Comparison of ENCODE assay signal across 1 cellular context in genomic region chr17:76138234-76138895, GRCh38.
TF ChIP-seq lines count a peak whose summit lies in the region.

No MANE protein-coding gene starts in this region.

TF ChIP-seq in HepG2, 621 proteins besides CTCF, POLR2A, EP300 and RAD21 (continued from another document and continues in another):
- TF ChIP-seq ZNF816 (CRISPR knock-in tag; IDR thresholded peaks at IDR 0.05; ENCODE audit: borderline replicate concordance) (peak; percentile 86; the same call in 1 of the 2 replicates), MYPOP (CRISPR knock-in tag; IDR thresholded peaks at IDR 0.05) (peak; percentile 92), ZNF33B (CRISPR knock-in tag; IDR thresholded peaks at IDR 0.05) (no peak), ZMYM3 (CRISPR knock-in tag; IDR thresholded peaks at IDR 0.05) (peak; percentile 76; the same call in 1 of the 2 replicates), ZNF430 (CRISPR knock-in tag; IDR thresholded peaks at IDR 0.05) (peak; percentile 78; the same call in 1 of the 2 replicates), ZNF670 (CRISPR knock-in tag; IDR thresholded peaks at IDR 0.05; ENCODE audit: borderline replicate concordance) (peak; percentile 93), MLX (CRISPR knock-in tag; IDR thresholded peaks at IDR 0.05) (no peak), ZBTB46 (CRISPR knock-in tag; IDR thresholded peaks at IDR 0.05; ENCODE audit: borderline replicate concordance) (no peak), CC2D1A (CRISPR knock-in tag; IDR thresholded peaks at IDR 0.05) (no peak), FOSL2 (CRISPR knock-in tag; IDR thresholded peaks at IDR 0.05) (peak; percentile 72), ZNF747 (CRISPR knock-in tag; IDR thresholded peaks at IDR 0.05; ENCODE audit: borderline replicate concordance) (peak; percentile 72), BRCA1 (CRISPR knock-in tag; IDR thresholded peaks at IDR 0.05) (no peak; the same call in none of the 2 replicates), HOMEZ (CRISPR knock-in tag; IDR thresholded peaks at IDR 0.05; ENCODE audit: low read depth) (peak; percentile 37), ZNF142 (CRISPR knock-in tag; IDR thresholded peaks at IDR 0.05) (no peak), UBTF (CRISPR knock-in tag; IDR thresholded peaks at IDR 0.05) (peak; percentile 84), SP4 (CRISPR knock-in tag; IDR thresholded peaks at IDR 0.05) (0 out of 2 replicates have a peak, but pooled peaks have one; percentile 82), FOXP4 (CRISPR knock-in tag; IDR thresholded peaks at IDR 0.05) (peak; percentile 89), REPIN1 (CRISPR knock-in tag; IDR thresholded peaks at IDR 0.05; ENCODE audit: borderline replicate concordance, low read depth) (0 out of 2 replicates have a peak, but pooled peaks have one; percentile 93), CEBPG (CRISPR knock-in tag; IDR thresholded peaks at IDR 0.05) (peak; percentile 34; the same call in 1 of the 2 replicates), SMARCC2 (IDR thresholded peaks at IDR 0.05) (no peak), DPF2 (CRISPR knock-in tag; IDR thresholded peaks at IDR 0.05; ENCODE audit: borderline replicate concordance, low read depth) (peak; percentile 84), ZMYM4 (CRISPR knock-in tag; IDR thresholded peaks at IDR 0.05) (peak; percentile 71), HIVEP1 (CRISPR knock-in tag; IDR thresholded peaks at IDR 0.05) (0 out of 2 replicates have a peak, but pooled peaks have one; percentile 15), ZNF746 (CRISPR knock-in tag; IDR thresholded peaks at IDR 0.05) (peak; percentile 95), HNRNPL (IDR thresholded peaks at IDR 0.05; ENCODE audit: low read depth, low read length) (peak; percentile 95), ARID3A (IDR thresholded peaks at IDR 0.05; ENCODE audit: low read depth, low read length) (peak; percentile 50; the same call in 1 of the 2 replicates), ZSCAN12 (CRISPR knock-in tag; IDR thresholded peaks at IDR 0.05) (peak; percentile 85; the same call in 1 of the 2 replicates), FOXA3 (CRISPR knock-in tag; IDR thresholded peaks at IDR 0.05) (peak; percentile 67), AGO2 (optimal IDR thresholded peaks at IDR 0.05; ENCODE audit: low read depth, low read length) (peak; percentile 24), ZBTB10 (CRISPR knock-in tag; IDR thresholded peaks at IDR 0.05; ENCODE audit: borderline replicate concordance) (peak; percentile 84; the same call in 1 of the 2 replicates), ZNF572 (CRISPR knock-in tag; IDR thresholded peaks at IDR 0.05) (no peak), POLR2G (IDR thresholded peaks at IDR 0.05; ENCODE audit: low read depth, low read length) (peak; percentile 55; the same call in 1 of the 2 replicates), ERF (CRISPR knock-in tag; IDR thresholded peaks at IDR 0.05) (peak; percentile 77), HMGXB4 (CRISPR knock-in tag; IDR thresholded peaks at IDR 0.05; ENCODE audit: borderline replicate concordance in 1 of 2, low read depth in 1 of 2) (peak; percentile 43 to 58; a peak in 1 of 4 replicates)
